ENCODE assay signal across 8 cellular contexts in genomic region chr9:35103660-35104191, GRCh38. TPM values are rescaled to one million over a fixed set of nuclear protein-coding genes. Genes with fewer than 3 reads are reported as not detected.
A peak's percentile ranks its signal among the peaks of the same experiment; 100 is the strongest.
DNase-seq lines count a peak whose midpoint lies in the region; ATAC-seq, FAIRE-seq and TF ChIP-seq lines count a peak whose summit lies in the region.

No MANE protein-coding gene starts in this region.

- H3K4me1 Mint-ChIP-seq in IgD-negative memory B cell = peaks cover 6 to 18% (median 10%) of the 10 kb centered on the region in 3 donors
- H3K4me1 Mint-ChIP-seq in central memory CD8-positive, alpha-beta T cell = peaks cover 33% of the 10 kb centered on the region

- no peaks in the 10 kb centered on the region for H3K27me3 ChIP-seq in mucosa of rectum (ENCODE audit: control insufficient read depth in 2 of 2, insufficient read depth in 2 of 2, low read length in 2 of 2)

- no peaks in the 10 kb centered on the region for H3K9me3 Mint-ChIP-seq in IgD-negative memory B cell
- no peaks in the 10 kb centered on the region for H3K9me3 Mint-ChIP-seq in central memory CD8-positive, alpha-beta T cell

- TF ChIP-seq CTCF in 22Rv1 (IDR thresholded peaks at IDR 0.05) = no peak

- peak overlapping the region; percentile 91 to 98 for H3K9ac ChIP-seq in mucosa of rectum (ENCODE audit: low read depth in 1 of 2, low read length in 2 of 2)

- DNase-seq in central memory CD8-positive, alpha-beta T cell (ENCODE audit: low spot score in 2 of 2) = no peak
- DNase-seq in GM19239 (ENCODE audit: insufficient read length, low spot score) (no peak), HUDEP-2 (lab: John Stamatoyannopoulos, UW; ENCODE audit: unreplicated experiment in 76 of 76) (no peak)
- DNase-seq in stimulated activated CD4-positive, alpha-beta T cell treated with anti-CD3 and anti-CD28 coated beads, Interleukin-4, amount 100 ng/mL, for 24 hours = no peak

- H3K4me3 Mint-ChIP-seq in IgD-negative memory B cell = peak overlapping the region; percentile 86 to 97 (median 93)
- H3K4me3 Mint-ChIP-seq in central memory CD8-positive, alpha-beta T cell = peak overlapping the region; percentile 85

- peaks cover 2% of the 10 kb centered on the region for H3K36me3 Mint-ChIP-seq in IgD-negative memory B cell
- H3K36me3 Mint-ChIP-seq in central memory CD8-positive, alpha-beta T cell (ENCODE audit: insufficient read depth) = peaks cover 26% of the 10 kb centered on the region

- no peaks in the 10 kb centered on the region for H3K27me3 Mint-ChIP-seq in IgD-negative memory B cell
- H3K27me3 Mint-ChIP-seq in central memory CD8-positive, alpha-beta T cell = no peaks in the 10 kb centered on the region

- peak overlapping the region; percentile 88 to 98 for H3K4me3 ChIP-seq in mucosa of rectum (ENCODE audit: low read length in 2 of 2)

- peaks cover 14 to 17% of the 10 kb centered on the region in 2 donors for H3K4me1 ChIP-seq in mucosa of rectum (ENCODE audit: control insufficient read depth in 2 of 2, insufficient read depth in 2 of 2, low read length in 2 of 2)

- peaks cover 36 to 59% of the 10 kb centered on the region in 2 donors for H3K36me3 ChIP-seq in mucosa of rectum (ENCODE audit: control insufficient read depth in 2 of 2, insufficient read depth in 2 of 2, low read length in 2 of 2)

- H3K9me3 ChIP-seq in mucosa of rectum (ENCODE audit: control insufficient read depth in 2 of 2, low read length in 2 of 2) = no peaks in the 10 kb centered on the region

- peak overlapping the region; percentile 79 to 99 (median 98) for H3K27ac Mint-ChIP-seq in IgD-negative memory B cell
- peak overlapping the region; percentile 89 for H3K27ac Mint-ChIP-seq in central memory CD8-positive, alpha-beta T cell (ENCODE audit: low read depth)

- no peak for FAIRE-seq in GM19239 (lab: Jason Lieb, UNC)

- ATAC-seq in central memory CD8-positive, alpha-beta T cell (replicated peaks; ENCODE audit: extremely low read depth, poor library complexity, severe bottlenecking) = no peak
- no peak for ATAC-seq in activated CD4-positive, CD25-positive, alpha-beta regulatory T cell treated with anti-CD3 and anti-CD28 coated beads, Interleukin-2, amount 50 U/mL, for 24 hours

- H3K27ac ChIP-seq in 22Rv1 (peak overlapping the region; percentile 76), mucosa of rectum (ENCODE audit: low read depth in 2 of 2, low read length in 2 of 2) (peak overlapping the region; percentile 79 to 80)

RNA-seq across cellular contexts. Expression of gene STOML2, which starts 0.8 kb away (rescaled TPM):
- 89.9 TPM for polyA plus RNA-seq in IgD-negative memory B cell

RNA-seq across cellular contexts. Expression of gene PIGO, which starts 7.3 kb away (rescaled TPM):
- 23.9 TPM for polyA plus RNA-seq in IgD-negative memory B cell

RNA-seq across cellular contexts. Expression of gene ATOSB, which starts 11.9 kb away (rescaled TPM):
- polyA plus RNA-seq in IgD-negative memory B cell = 3.5 TPM

RNA-seq across cellular contexts. Expression of gene FANCG, which starts 24.0 kb away (rescaled TPM):
- 15.9 TPM for polyA plus RNA-seq in IgD-negative memory B cell

RNA-seq across cellular contexts. Expression of gene VCP, which starts 31.3 kb away (rescaled TPM):
- 200 TPM for polyA plus RNA-seq in IgD-negative memory B cell
